In genomic region chr5:1032011-1032410, GRCh38 we compare ENCODE assay signal across 22 cellular contexts.
"Had no signal": no experiment of that assay in that cellular context is flagged by ENCODE, and none has a peak within 500 bp of the region (broad histone marks: within the 10 kb centered on the region; RNA-seq: fewer than 3 reads in every experiment).

No MANE protein-coding gene starts in this region.

- H3K36me3 Mint-ChIP-seq: activated naive CD8-positive, alpha-beta T cell treated with anti-CD3 and anti-CD28 coated beads for 36 hours had no signal

- H3K9me3 Mint-ChIP-seq: activated naive CD4-positive, alpha-beta T cell treated with anti-CD3 and anti-CD28 coated beads for 36 hours; activated naive CD8-positive, alpha-beta T cell treated with anti-CD3 and anti-CD28 coated beads for 36 hours; activated T-helper 1 cell treated with anti-CD3 and anti-CD28 coated beads, Interleukin-12 subunit alpha, Interleukin-12 subunit beta, Interleukin-2, Interleukin-4 antibody, amounts not matched to agents 30 ng/mL and 10 ng/mL and 1 ng/mL, durations not matched to agents 14 hours and 24 hours and 36 hours; dendritic cell treated with granulocyte-macrophage colony-stimulating factor and Interleukin-4, amounts not matched to agents 40 ng/mL and 50 ng/mL, for 4 days; endodermal cell; nephron progenitor cell had no signal

- H3K27ac ChIP-seq: pancreas, psoas muscle, spleen, transverse colon had no signal

- H3K4me3 Mint-ChIP-seq: activated naive CD4-positive, alpha-beta T cell treated with anti-CD3 and anti-CD28 coated beads for 36 hours; activated naive CD8-positive, alpha-beta T cell treated with anti-CD3 and anti-CD28 coated beads for 36 hours; activated T-helper 1 cell treated with anti-CD3 and anti-CD28 coated beads, Interleukin-12 subunit alpha, Interleukin-12 subunit beta, Interleukin-2, Interleukin-4 antibody, amounts not matched to agents 30 ng/mL and 10 ng/mL and 1 ng/mL, durations not matched to agents 14 hours and 24 hours and 36 hours; dendritic cell treated with granulocyte-macrophage colony-stimulating factor and Interleukin-4, amounts not matched to agents 40 ng/mL and 50 ng/mL, for 4 days; endodermal cell; nephron progenitor cell had no signal

- H3K4me1 ChIP-seq: pancreas, psoas muscle, spleen, transverse colon had no signal

- H3K4me1 Mint-ChIP-seq: activated naive CD8-positive, alpha-beta T cell treated with anti-CD3 and anti-CD28 coated beads for 36 hours; endodermal cell had no signal

- H3K27ac Mint-ChIP-seq: activated naive CD4-positive, alpha-beta T cell treated with anti-CD3 and anti-CD28 coated beads for 36 hours; activated naive CD8-positive, alpha-beta T cell treated with anti-CD3 and anti-CD28 coated beads for 36 hours; activated T-helper 1 cell treated with anti-CD3 and anti-CD28 coated beads, Interleukin-12 subunit alpha, Interleukin-12 subunit beta, Interleukin-2, Interleukin-4 antibody, amounts not matched to agents 30 ng/mL and 10 ng/mL and 1 ng/mL, durations not matched to agents 14 hours and 24 hours and 36 hours; dendritic cell treated with granulocyte-macrophage colony-stimulating factor and Interleukin-4, amounts not matched to agents 40 ng/mL and 50 ng/mL, for 4 days; endodermal cell; nephron progenitor cell had no signal

- H3K27me3 ChIP-seq: pancreas, transverse colon had no signal

- H3K9me3 ChIP-seq: pancreas, psoas muscle, spleen, transverse colon had no signal

- H3K36me3 ChIP-seq: pancreas, transverse colon had no signal

- ATAC-seq: esophagus mucosa, left lobe of liver, pancreas, psoas muscle had no signal

- DNase-seq: activated CD4-positive, alpha-beta T cell treated with anti-CD3 and anti-CD28 coated beads for 48 hours; activated CD4-positive, alpha-beta T cell treated with anti-CD3 and anti-CD28 coated beads, Interleukin-2, amount 50 U/mL, for 48 hours; activated CD8-positive, alpha-beta memory T cell treated with anti-CD3 and anti-CD28 coated beads for 24 hours; activated effector memory CD4-positive, alpha-beta T cell treated with anti-CD3 and anti-CD28 coated beads, Interleukin-2, amount 50 U/mL, for 16 hours; activated naive CD4-positive, alpha-beta T cell treated with anti-CD3 and anti-CD28 coated beads for 36 hours; activated naive CD8-positive, alpha-beta T cell treated with anti-CD3 and anti-CD28 coated beads for 36 hours; amniotic stem cell; central memory CD4-positive, alpha-beta T cell; endodermal cell; foreskin fibroblast; mammary epithelial cell; nephron progenitor cell; nucleus accumbens; spleen; stimulated activated naive CD4-positive, alpha-beta T cell treated with Interleukin-2 at 50 U/mL for 16 hours; transverse colon had no signal

- H3K4me3 ChIP-seq: pancreas, psoas muscle, spleen, transverse colon had no signal

- H3K27me3 Mint-ChIP-seq: activated naive CD8-positive, alpha-beta T cell treated with anti-CD3 and anti-CD28 coated beads for 36 hours had no signal
